Comparison of ENCODE assay signal across 1 cellular context in genomic region chr15:40844543-40844981, GRCh38.
A peak's percentile ranks its signal among the peaks of the same experiment; 100 is the strongest.
TF ChIP-seq lines count a peak whose summit lies in the region.

No MANE protein-coding gene starts in this region.

TF ChIP-seq in GM12878, 131 proteins besides CTCF, POLR2A, EP300 and RAD21:
- TF ChIP-seq SIN3A (IDR thresholded peaks at IDR 0.05; ENCODE audit: low read depth, low read length), result no peak
- 0 out of 2 replicates have a peak, but pooled peaks have one; percentile 39 for TF ChIP-seq NKRF (conservative IDR thresholded peaks at IDR 0.05)
- TF ChIP-seq USF1 (IDR thresholded peaks at IDR 0.05; ENCODE audit: borderline replicate concordance, extremely low read length, insufficient read depth, low read depth, low read length), result no peak
- no peak for TF ChIP-seq POLR2AphosphoS5 (IDR thresholded peaks at IDR 0.05; ENCODE audit: low read length)
- peak; percentile 61; the same call in 1 of the 2 replicates for TF ChIP-seq LARP7 (IDR thresholded peaks at IDR 0.05)
- peak; percentile 58; the same call in 1 of the 2 replicates for TF ChIP-seq YY1 (IDR thresholded peaks at IDR 0.05; ENCODE audit: low read depth, low read length)
- TF ChIP-seq GATAD2B (conservative IDR thresholded peaks at IDR 0.05; ENCODE audit: low read depth), result peak; percentile 69; the same call in 1 of the 2 replicates
- TF ChIP-seq IKZF1 (conservative IDR thresholded peaks at IDR 0.05), result 0 out of 2 replicates have a peak, but pooled peaks have one; percentile 48
- TF ChIP-seq ZNF687 (IDR thresholded peaks at IDR 0.05), result peak; percentile 19; the same call in 1 of the 2 replicates
- TF ChIP-seq SRF (IDR thresholded peaks at IDR 0.05; ENCODE audit: low read depth in 2 of 2, low read length in 2 of 2), result 0 out of 4 replicates have a peak, but pooled peaks of 1 of the 2 experiments have one; percentile 5
- no peak for TF ChIP-seq MEF2B (IDR thresholded peaks at IDR 0.05; ENCODE audit: partially characterized antibody, poor library complexity, severe bottlenecking)
- TF ChIP-seq HDAC6 (IDR thresholded peaks at IDR 0.05; ENCODE audit: unreplicated experiment), result no peak
- 0 out of 2 replicates have a peak, but pooled peaks have one; percentile 5 for TF ChIP-seq NBN (IDR thresholded peaks at IDR 0.05)
- no peak for TF ChIP-seq SPI1 (IDR thresholded peaks at IDR 0.05; ENCODE audit: borderline replicate concordance, insufficient read depth, low read depth, low read length)
- 0 out of 2 replicates have a peak, but pooled peaks have one; percentile 7 for TF ChIP-seq HDAC2 (IDR thresholded peaks at IDR 0.05)
- TF ChIP-seq JUNB (IDR thresholded peaks at IDR 0.05), result no peak
TF ChIP-seq in GM12878: peak in this region for 9.
